ENCODE assay signal across 21 cellular contexts in the genomic region with DNA sequence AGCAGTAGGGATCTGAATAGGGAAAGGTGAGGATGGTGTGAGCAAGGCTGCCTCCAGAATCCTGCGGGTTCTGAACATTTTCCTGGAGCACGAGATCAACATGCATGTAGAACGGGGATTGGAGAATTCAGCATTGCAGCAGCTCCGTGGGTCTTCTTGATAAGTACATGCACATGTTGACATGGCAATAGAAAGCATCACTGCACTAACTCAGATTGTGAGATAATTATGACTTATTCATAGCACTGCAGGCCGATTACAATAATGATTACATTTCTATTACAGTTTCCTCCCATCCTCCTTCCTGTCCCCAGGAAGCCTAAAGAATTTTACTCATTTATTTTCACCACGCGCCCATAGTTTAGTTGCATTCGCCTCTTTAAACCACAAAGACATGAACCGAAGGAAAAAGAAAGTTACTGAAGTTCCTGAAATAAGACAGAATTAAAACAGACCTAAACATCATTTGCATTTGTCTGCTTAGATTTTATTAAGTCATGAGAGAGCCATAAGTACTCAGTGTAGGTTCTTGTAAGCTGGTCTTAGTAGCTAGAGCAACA.
A peak's percentile ranks its signal among the peaks of the same experiment; 100 is the strongest.
DNase-seq lines count a peak whose midpoint lies in the region; TF ChIP-seq lines count a peak whose summit lies in the region.
"Had no signal": no experiment of that assay in that cellular context is flagged by ENCODE, and none has a peak within 500 bp of the region (broad histone marks: within the 10 kb centered on the region; RNA-seq: fewer than 3 reads in every experiment).

No MANE protein-coding gene starts in this region.

- POLR2A ChIA-PET in A673 (lab: Charles Lee; ENCODE audit: low non-redundant PET) = interaction anchor here (0.7 kb wide), 2 partner anchors 11 to 27 kb away, joined by 3 read pairs; no protein-coding TSS in a partner anchor

- DNase-seq in NCI-H146 (lab: John Stamatoyannopoulos, UW) (peak; percentile 35), NCI-H146 treated with DMSO at 0.1 percent for 48 hours (lab: John Stamatoyannopoulos, UW; ENCODE audit: unreplicated experiment) (no peak), A673 (ENCODE audit: low spot score) (peak; percentile 91), SK-N-MC (ENCODE audit: low read depth, low spot score) (peak; percentile 91), hypothalamus (lab: John Stamatoyannopoulos, UW) (no peak), type B pancreatic cell (ENCODE audit: extremely low spot score, unreplicated experiment) (no peak)
- DNase-seq: 8988T; Caco-2; CD4-positive, CD25-positive, alpha-beta regulatory T cell; CD8-positive, alpha-beta T cell; DMS 273 treated with DMSO at 0.1 percent for 48 hours; DMS79; EL; GDM1; GM23248; H7; HCEC 1CT had no signal

- H3K9me3 ChIP-seq in A673 (ENCODE audit: low read depth, low read length, poor library complexity, severe bottlenecking) (no peaks in the 10 kb centered on the region), SK-N-MC (ENCODE audit: low read depth, low read length) (no peaks in the 10 kb centered on the region)
- H3K9me3 ChIP-seq: BLaER1, Caco-2 had no signal

- CTCF ChIA-PET in A673 (lab: Charles Lee) = interaction anchor here (1.0 kb wide), 1 partner anchor 67 kb away, joined by 3 read pairs; no protein-coding TSS in a partner anchor

- H3K9me3 Mint-ChIP-seq in type B pancreatic cell = no peaks in the 10 kb centered on the region
- H3K9me3 Mint-ChIP-seq: CD8-positive, alpha-beta T cell had no signal

- H3K36me3 Mint-ChIP-seq in type B pancreatic cell = no peaks in the 10 kb centered on the region
- H3K36me3 Mint-ChIP-seq: CD4-positive, CD25-positive, alpha-beta regulatory T cell; CD8-positive, alpha-beta T cell had no signal

- intact Hi-C loops in A673 (cut with micrococcal nuclease; ENCODE audit: unreplicated experiment) = no loop called here

- H3K27me3 ChIP-seq in A673 (replicated peaks; ENCODE audit: insufficient read depth, low read depth, low read length, poor library complexity) = no peaks in the 10 kb centered on the region

- H3K4me1 ChIP-seq in A673 (ENCODE audit: insufficient read depth, low read length, poor library complexity, severe bottlenecking) = peaks cover 61% of the 10 kb centered on the region
- H3K4me1 ChIP-seq: BLaER1, Caco-2 had no signal

- BruUV-seq in A673 (replicated peaks; lab: Mats Ljungman, UMichigan) = no TSS peak

- H3K27me3 Mint-ChIP-seq in type B pancreatic cell = peaks cover 4% of the 10 kb centered on the region

- no peak overlapping the region for H3K27ac Mint-ChIP-seq in type B pancreatic cell
- H3K27ac Mint-ChIP-seq: B cell; CD4-positive, CD25-positive, alpha-beta regulatory T cell; CD8-positive, alpha-beta T cell had no signal

- H3K36me3 ChIP-seq in A673 (ENCODE audit: insufficient read depth, low read length, poor library complexity, severe bottlenecking) (no peaks in the 10 kb centered on the region), SK-N-MC (ENCODE audit: insufficient read depth, low read length) (no peaks in the 10 kb centered on the region)
- H3K36me3 ChIP-seq: BLaER1 had no signal

- TF ChIP-seq CTCF in A673 (conservative IDR thresholded peaks at IDR 0.05; ENCODE audit: low read depth, low read length) = no peak
- TF ChIP-seq CTCF in type B pancreatic cell (conservative IDR thresholded peaks at IDR 0.05) = no peak

- H3K27ac ChIP-seq in A673 (ENCODE audit: low read depth, low read length, poor library complexity, severe bottlenecking) (peak overlapping the region; percentile 91), SK-N-MC (peak overlapping the region; percentile 87)
- H3K27ac ChIP-seq: BLaER1, C4-2B, GM23248 had no signal

- no peak overlapping the region for H3K9ac ChIP-seq in SK-N-MC (ENCODE audit: insufficient read length)
- H3K9ac ChIP-seq: BLaER1, GM23248 had no signal

- H3K4me1 Mint-ChIP-seq in type B pancreatic cell (ENCODE audit: unreplicated experiment) = no peaks in the 10 kb centered on the region
- H3K4me1 Mint-ChIP-seq: B cell had no signal

- H3K4me3 ChIP-seq in A673 (ENCODE audit: low read depth, low read length, poor library complexity, severe bottlenecking) (no peak overlapping the region), SK-N-MC (peak overlapping the region; percentile 40)
- H3K4me3 ChIP-seq: BLaER1, GM12878, GM23248 had no signal

- no peak overlapping the region for H3K4me3 Mint-ChIP-seq in type B pancreatic cell
- H3K4me3 Mint-ChIP-seq: B cell; CD4-positive, CD25-positive, alpha-beta regulatory T cell; CD8-positive, alpha-beta T cell had no signal

Comparison
In these comparisons a context has a peak if more than half of its experiments do, and no peak if none do; other contexts are left out.
1. DNase-seq: peak in NCI-H146 (single experiment), A673 (single experiment) and SK-N-MC (single experiment); none in NCI-H146 treated with DMSO at 0.1 percent for 48 hours (single experiment), hypothalamus (0 of 51) and type B pancreatic cell (single experiment).